1 cellular context compared by ENCODE assay signal in the genomic region with DNA sequence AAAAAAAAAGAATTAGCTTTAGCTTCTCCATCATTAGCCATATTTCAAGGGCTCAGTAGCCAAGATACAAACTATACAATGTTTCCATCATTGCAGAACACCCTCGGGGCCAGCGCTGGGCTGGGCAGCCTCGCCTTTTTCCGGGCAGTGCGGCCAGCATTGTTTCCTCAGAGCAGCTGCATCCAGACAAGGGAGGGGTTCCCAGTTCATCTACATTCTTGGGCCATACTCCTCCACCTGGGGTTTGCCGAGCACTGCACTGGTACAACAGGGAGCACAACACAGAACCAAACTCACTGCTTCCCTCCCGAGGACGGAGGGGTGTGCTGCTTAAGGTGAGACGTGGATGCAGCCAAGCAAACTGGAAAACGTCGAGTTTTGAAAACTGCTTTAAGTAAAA.
TF ChIP-seq lines count a peak whose summit lies in the region.

No MANE protein-coding gene starts in this region.

TF ChIP-seq in K562, 482 proteins besides CTCF, POLR2A, EP300 and RAD21:
- peak; percentile 53; the same call in 1 of the 2 replicates for TF ChIP-seq ZNF263 (CRISPR knock-in tag; IDR thresholded peaks at IDR 0.05; ENCODE audit: borderline replicate concordance)
- no peak for TF ChIP-seq HNRNPUL1 (IDR thresholded peaks at IDR 0.05; ENCODE audit: low read length)
TF ChIP-seq in K562: peak in this region for 1.
